Comparison of ENCODE assay signal across 11 cellular contexts in the genomic region with DNA sequence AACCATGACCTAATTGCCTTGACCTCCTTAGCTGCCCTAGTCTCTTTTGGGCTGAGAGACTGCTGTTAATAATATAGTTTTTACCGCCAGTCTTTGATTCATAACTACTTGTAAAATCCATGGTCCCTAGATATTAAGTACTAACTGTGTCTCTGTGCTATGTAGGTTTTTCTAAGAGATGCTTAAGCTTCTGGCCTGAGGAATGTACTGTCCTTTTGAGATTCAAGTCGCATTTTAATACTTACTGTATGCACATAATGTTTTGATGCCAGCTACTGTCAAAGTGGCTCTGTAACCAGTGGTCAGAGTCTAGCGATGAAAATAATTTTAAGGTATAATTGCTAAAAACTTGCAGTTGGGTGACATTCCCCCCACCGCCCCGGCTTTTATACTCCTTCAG. TPM values are rescaled to one million over a fixed set of nuclear protein-coding genes. Genes with fewer than 3 reads are reported as not detected.
A peak's percentile ranks its signal among the peaks of the same experiment; 100 is the strongest.
DNase-seq lines count a peak whose midpoint lies in the region; ATAC-seq and TF ChIP-seq lines count a peak whose summit lies in the region.
"Had no signal": no experiment of that assay in that cellular context is flagged by ENCODE, and none has a peak within 500 bp of the region (broad histone marks: within the 10 kb centered on the region; RNA-seq: fewer than 3 reads in every experiment).

No MANE protein-coding gene starts in this region.

- no peaks in the 10 kb centered on the region; the same call in 1 of the 2 replicates for H3K27me3 ChIP-seq in BJ (ENCODE audit: control insufficient read depth, insufficient read depth, low read length)
- H3K27me3 ChIP-seq in Panc1 (ENCODE audit: control insufficient read depth, insufficient read depth, low read length): no peaks in the 10 kb centered on the region
- H3K27me3 ChIP-seq in fibroblast of lung (ENCODE audit: control insufficient read depth, insufficient read depth, low read length): no peaks in the 10 kb centered on the region
- H3K27me3 ChIP-seq in ovary: no peaks in the 10 kb centered on the region
- H3K27me3 ChIP-seq in adrenal gland: peaks cover 16% of the 10 kb centered on the region

- intact Hi-C loops in Panc1 (cut with micrococcal nuclease; ENCODE audit: unreplicated experiment) (no loop called here), ovary (cut with DNase I) (loop anchor here (2.0 to 10.0 kb wide), 4 partner anchors 63 to 227 kb away; no protein-coding TSS in a partner anchor), adrenal gland (cut with DNase I) (no loop called here)

- no peaks in the 10 kb centered on the region for H3K9me3 ChIP-seq in Panc1 (ENCODE audit: control insufficient read depth, insufficient read depth, low read depth, low read length)
- H3K9me3 ChIP-seq in fibroblast of lung (ENCODE audit: control insufficient read depth, insufficient read depth, low read depth, low read length): no peaks in the 10 kb centered on the region
- H3K9me3 ChIP-seq in ovary: no peaks in the 10 kb centered on the region
- H3K9me3 ChIP-seq in adrenal gland (replicated peaks in 1 of 3): no peaks in the 10 kb centered on the region

- no peaks in the 10 kb centered on the region for H3K36me3 ChIP-seq in BJ (ENCODE audit: control insufficient read depth, insufficient read depth, low read length)
- no peaks in the 10 kb centered on the region for H3K36me3 ChIP-seq in Panc1 (ENCODE audit: control insufficient read depth, insufficient read depth, low read length)
- no peaks in the 10 kb centered on the region for H3K36me3 ChIP-seq in fibroblast of lung (ENCODE audit: control insufficient read depth, insufficient read depth, low read length)
- no peaks in the 10 kb centered on the region for H3K36me3 ChIP-seq in ovary
- H3K36me3 ChIP-seq in adrenal gland (replicated peaks in 1 of 2): no peaks in the 10 kb centered on the region

- H3K27me3 Mint-ChIP-seq in activated CD8-positive, alpha-beta memory T cell treated with anti-CD3 and anti-CD28 coated beads, Interleukin-2, amount 10 ng/mL, durations not matched to agents 7 days and 5 days: peaks cover 78% of the 10 kb centered on the region

- no peak for TF ChIP-seq EP300 in ovary (IDR thresholded peaks at IDR 0.05)

- no peak overlapping the region for H2AFZ ChIP-seq in fibroblast of lung (ENCODE audit: low read length)

- POLR2A ChIA-PET in BJ (lab: Charles Lee) (no interaction called here), Panc1 (lab: Charles Lee) (no interaction called here)

- H3K4me2 ChIP-seq in fibroblast of lung (ENCODE audit: extremely low read depth, insufficient read depth, low read length): peak overlapping the region; percentile 90

- CTCF ChIA-PET in BJ (lab: Yijun Ruan, JAX) (interaction anchor here (3.5 kb wide), 1 partner anchor 83 kb away, joined by 18 read pairs; no protein-coding TSS in a partner anchor), Panc1 (lab: Charles Lee) (no interaction called here)
- CTCF ChIA-PET in activated CD8-positive, alpha-beta memory T cell treated with anti-CD3 and anti-CD28 coated beads, Interleukin-2, amount 10 ng/mL, durations not matched to agents 7 days and 5 days (lab: Charles Lee): interaction anchor here (0.5 kb wide), 1 partner anchor 13 kb away, joined by 3 read pairs; no protein-coding TSS in a partner anchor

- peak overlapping the region; percentile 88 for H3K4me3 ChIP-seq in BJ (ENCODE audit: low read depth, low read length)
- peak overlapping the region; percentile 56 to 77 for H3K4me3 ChIP-seq in Panc1 (ENCODE audit: low read depth in 2 of 2, low read length in 2 of 2)
- H3K4me3 ChIP-seq in fibroblast of lung (replicated peaks in 1 of 4; ENCODE audit: control extremely low read depth in 1 of 4, insufficient read depth in 1 of 4, low read depth in 3 of 4, low read length in 4 of 4): peak overlapping the region; percentile 55 to 89 (median 82)
- H3K4me3 ChIP-seq in ovary: peak overlapping the region; percentile 66
- H3K4me3 ChIP-seq in adrenal gland: peak overlapping the region in 1 of 4 donors; percentile 49

- ATAC-seq in Panc1 (no peak), HG03565 (IDR thresholded peaks at IDR 0.05; ENCODE audit: unreplicated experiment) (no peak)
- no peak for ATAC-seq in activated CD8-positive, alpha-beta memory T cell treated with anti-CD3 and anti-CD28 coated beads, Interleukin-2, amount 10 ng/mL, durations not matched to agents 7 days and 5 days

- H3K9me3 Mint-ChIP-seq in activated CD8-positive, alpha-beta memory T cell treated with anti-CD3 and anti-CD28 coated beads, Interleukin-2, amount 10 ng/mL, durations not matched to agents 7 days and 5 days (ENCODE audit: low read depth): no peaks in the 10 kb centered on the region
- H3K9me3 Mint-ChIP-seq: activated naive CD4-positive, alpha-beta T cell treated with anti-CD3 and anti-CD28 coated beads for 36 hours had no signal

- in situ Hi-C loops in Panc1 (cut with HindIII; ENCODE audit: low pct_unique_long_range_greater_than_20kb, low sequenced_read_pairs): no loop called here

- TF ChIP-seq POLR2A in ovary (IDR thresholded peaks at IDR 0.05) (no peak), adrenal gland (IDR thresholded peaks at IDR 0.05) (no peak)

- no TSS peak for BruUV-seq in Panc1 (replicated peaks; lab: Mats Ljungman, UMichigan)

- H3K79me2 ChIP-seq in fibroblast of lung (ENCODE audit: control insufficient read depth, insufficient read depth, low read length): peaks cover 17% of the 10 kb centered on the region

- TF ChIP-seq CTCF in BJ (IDR thresholded peaks at IDR 0.05; ENCODE audit: insufficient read depth, low read depth, low read length) (no peak), Panc1 (IDR thresholded peaks at IDR 0.05) (no peak), fibroblast of lung (conservative IDR thresholded peaks at IDR 0.05 in 1 of 2, IDR thresholded peaks at IDR 0.05 in 1 of 2; ENCODE audit: low read depth in 1 of 2, low read length in 2 of 2) (no peak), ovary (IDR thresholded peaks at IDR 0.05) (no peak), adrenal gland (IDR thresholded peaks at IDR 0.05) (no peak)

- no peaks in the 10 kb centered on the region for H3K36me3 Mint-ChIP-seq in activated CD8-positive, alpha-beta memory T cell treated with anti-CD3 and anti-CD28 coated beads, Interleukin-2, amount 10 ng/mL, durations not matched to agents 7 days and 5 days

- H3K4me1 ChIP-seq in Panc1 (ENCODE audit: control insufficient read depth, insufficient read depth, low read length) (peaks cover 6% of the 10 kb centered on the region; the same call in 1 of the 2 replicates), fibroblast of lung (ENCODE audit: control insufficient read depth, extremely low read depth, insufficient read depth, low read length) (peaks cover 3% of the 10 kb centered on the region), ovary (ENCODE audit: insufficient read depth) (peaks cover 5% of the 10 kb centered on the region), adrenal gland (replicated peaks in 1 of 2) (no peaks in the 10 kb centered on the region)

- peak overlapping the region; percentile 80 for H3K27ac ChIP-seq in Panc1 (ENCODE audit: low read length)
- no peak overlapping the region for H3K27ac ChIP-seq in fibroblast of lung (ENCODE audit: insufficient read depth, low read length)
- H3K27ac ChIP-seq in ovary: peak overlapping the region in 1 of 2 donors; percentile 98
- peak overlapping the region in 2 of 5 donors; percentile 8 to 80 for H3K27ac ChIP-seq in adrenal gland

- H3K4me1 Mint-ChIP-seq in activated CD8-positive, alpha-beta memory T cell treated with anti-CD3 and anti-CD28 coated beads, Interleukin-2, amount 10 ng/mL, durations not matched to agents 7 days and 5 days: peaks cover 11% of the 10 kb centered on the region

- H4K20me1 ChIP-seq in fibroblast of lung (ENCODE audit: control insufficient read depth, extremely low read depth, insufficient read depth, low read length): no peaks in the 10 kb centered on the region

- H3K27ac Mint-ChIP-seq in activated CD8-positive, alpha-beta memory T cell treated with anti-CD3 and anti-CD28 coated beads, Interleukin-2, amount 10 ng/mL, durations not matched to agents 7 days and 5 days: no peak overlapping the region
- H3K27ac Mint-ChIP-seq: activated naive CD4-positive, alpha-beta T cell treated with anti-CD3 and anti-CD28 coated beads for 36 hours had no signal

- no peak for DNase-seq in BJ (ENCODE audit: low read depth)
- DNase-seq in Panc1 (ENCODE audit: low read depth, low spot score): no peak
- DNase-seq in fibroblast of lung (ENCODE audit: low read depth in 2 of 2): no peak
- no peak for DNase-seq in ovary
- no peak for DNase-seq in RKO (ENCODE audit: low spot score)
- DNase-seq in adrenal gland: no peak
- DNase-seq in activated CD8-positive, alpha-beta memory T cell treated with anti-CD3 and anti-CD28 coated beads, Interleukin-2, amount 10 ng/mL, durations not matched to agents 7 days and 5 days: no peak
- DNase-seq: activated naive CD4-positive, alpha-beta T cell treated with anti-CD3 and anti-CD28 coated beads for 36 hours; stimulated activated naive CD4-positive, alpha-beta T cell; T-helper 9 cell had no signal

- H3K4me3 Mint-ChIP-seq in activated CD8-positive, alpha-beta memory T cell treated with anti-CD3 and anti-CD28 coated beads, Interleukin-2, amount 10 ng/mL, durations not matched to agents 7 days and 5 days: no peak overlapping the region

- no peak overlapping the region for H3K9ac ChIP-seq in fibroblast of lung (ENCODE audit: insufficient read depth, low read length)

- 25 to 42% (median 31%) methylated on average over 5 of the region's 5 CpGs for WGBS in ovary, 3 donors
- 73 to 81% (median 77%) methylated on average over 5 of the region's 5 CpGs for WGBS in adrenal gland, 4 donors

RNA-seq across cellular contexts. Expression of a gene that starts 2.1 kb away (rescaled TPM):
- polyA plus RNA-seq in BJ (2011; rRNA removed): 27.7 and 33.7 TPM in 2 replicates
- 14.1 and 19.3 TPM in 2 replicates for polyA minus RNA-seq in BJ (2011; rRNA and poly(A)+ RNA removed)
- total RNA-seq in Panc1 (2021; ENCODE audit: unreplicated experiment): 267 TPM
- polyA plus RNA-seq in Panc1 (2012; ENCODE audit: insufficient read length): 241 TPM
- 65.5 and 68.5 TPM in 2 replicates for total RNA-seq in fibroblast of lung
- 87.7 and 133 TPM in 2 replicates for polyA plus RNA-seq in fibroblast of lung
- 84.1 and 140 TPM in 2 replicates for polyA plus RNA-seq in fibroblast of lung (2012)
- 14.8 and 24.1 TPM in 2 replicates for polyA minus RNA-seq in fibroblast of lung (ENCODE audit: low replicate concordance)
- total RNA-seq in ovary: 100 to 1,000 TPM in 6 of 7 donors, 10 to 100 TPM in 1; 83.6 to 246 (median 133) TPM
- polyA plus RNA-seq in ovary: 10 to 100 TPM; 67.2 to 73.2 TPM
- total RNA-seq in adrenal gland: 10 to 100 TPM; 19.4 to 46.1 (median 27.2) TPM
- polyA plus RNA-seq in adrenal gland: 10 to 100 TPM; 10.8 to 16.7 (median 15.2) TPM
- under 1 TPM; 0.75 to 0.85 TPM for total RNA-seq in activated CD8-positive, alpha-beta memory T cell treated with anti-CD3 and anti-CD28 coated beads, Interleukin-2, amount 10 ng/mL, durations not matched to agents 7 days and 5 days

Comparison
In these comparisons a context has a peak if more than half of its experiments do, and no peak if none do; other contexts are left out.
1. RNA of a gene that starts 2.1 kb away (total RNA-seq): 267 TPM in Panc1 (single experiment), 83.6 to 246 TPM in ovary, 65.5 to 68.5 TPM in fibroblast of lung and 19.4 to 46.1 TPM in adrenal gland; 0.75 to 0.85 TPM in activated CD8-positive, alpha-beta memory T cell treated with anti-CD3 and anti-CD28 coated beads, Interleukin-2, amount 10 ng/mL, durations not matched to agents 7 days and 5 days; every median in the first group is over 10 times any median in the second.
2. intact Hi-C loops: an anchor here in ovary (2.0 to 10.0 kb wide); none called in Panc1 and adrenal gland.